In genomic region chr17:40602445-40603443, GRCh38 we compare ENCODE assay signal across 1 cellular context.
TF ChIP-seq lines count a peak whose summit lies in the region.

No MANE protein-coding gene starts in this region.

TF ChIP-seq in K562, 482 proteins besides CTCF, POLR2A, EP300 and RAD21 (continued from another document):
- TF ChIP-seq POLR2AphosphoS2 (IDR thresholded peaks at IDR 0.05; ENCODE audit: low read length) (no peak), KAT8 (IDR thresholded peaks at IDR 0.05; ENCODE audit: low read depth) (no peak), MTA2 (IDR thresholded peaks at IDR 0.05; ENCODE audit: low read depth) (no peak), MAFF (IDR thresholded peaks at IDR 0.05; ENCODE audit: low read length) (no peak), MGA (IDR thresholded peaks at IDR 0.05) (no peak), LARP7 (IDR thresholded peaks at IDR 0.05) (no peak), MYNN (IDR thresholded peaks at IDR 0.05) (no peak), MYNN (CRISPR knock-in tag; IDR thresholded peaks at IDR 0.05) (no peak)
- TF ChIP-seq, protein P1, sequence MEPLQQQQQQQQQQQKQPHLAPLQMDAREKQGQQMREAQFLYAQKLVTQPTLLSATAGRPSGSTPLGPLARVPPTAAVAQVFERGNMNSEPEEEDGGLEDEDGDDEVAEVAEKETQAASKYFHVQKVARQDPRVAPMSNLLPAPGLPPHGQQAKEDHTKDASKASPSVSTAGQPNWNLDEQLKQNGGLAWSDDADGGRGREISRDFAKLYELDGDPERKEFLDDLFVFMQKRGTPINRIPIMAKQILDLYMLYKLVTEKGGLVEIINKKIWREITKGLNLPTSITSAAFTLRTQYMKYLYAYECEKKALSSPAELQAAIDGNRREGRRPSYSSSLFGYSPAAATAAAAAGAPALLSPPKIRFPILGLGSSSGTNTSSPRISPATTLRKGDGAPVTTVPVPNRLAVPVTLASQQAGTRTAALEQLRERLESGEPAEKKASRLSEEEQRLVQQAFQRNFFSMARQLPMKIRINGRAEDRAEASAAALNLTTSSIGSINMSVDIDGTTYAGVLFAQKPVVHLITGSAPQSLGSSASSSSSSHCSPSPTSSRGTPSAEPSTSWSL (CRISPR knock-in tag; IDR thresholded peaks at IDR 0.05; ENCODE audit: borderline replicate concordance), result no peak
